ENCODE assay signal across 8 cellular contexts in the genomic region with DNA sequence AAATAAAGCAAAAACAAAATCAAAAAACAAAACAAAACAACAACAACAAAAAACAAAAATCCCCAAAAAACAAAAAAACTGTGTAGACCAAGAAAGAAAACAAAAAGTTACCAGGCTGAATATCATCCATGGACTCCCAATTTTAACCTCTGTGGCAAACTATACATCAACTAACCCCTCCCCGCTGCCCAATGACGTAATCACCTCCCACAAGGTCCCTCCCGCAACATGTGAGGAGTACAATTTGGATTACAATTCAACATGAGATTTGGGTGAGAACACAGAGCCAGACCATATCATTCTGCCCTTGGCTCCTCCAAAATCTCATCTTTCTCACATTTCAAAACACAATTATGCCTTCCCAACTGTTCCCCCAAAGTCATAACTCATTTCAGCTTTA.
"Had no signal": no experiment of that assay in that cellular context is flagged by ENCODE, and none has a peak within 500 bp of the region (broad histone marks: within the 10 kb centered on the region; RNA-seq: fewer than 3 reads in every experiment).

No MANE protein-coding gene starts in this region.

- ATAC-seq: GM12878 had no signal

- H3K4me3 ChIP-seq: GM12878 had no signal

- FAIRE-seq: G401.6, GM12878, GM12891, GM12892, GM18507, GM19239 had no signal

- DNase-seq: GDM1, GF-D8 had no signal
